In genomic region chr4:1347410-1347864, GRCh38 we compare ENCODE assay signal across 1 cellular context.
TF ChIP-seq lines count a peak whose summit lies in the region.

No MANE protein-coding gene starts in this region.

TF ChIP-seq in HepG2, 621 proteins besides CTCF, POLR2A, EP300 and RAD21 (continued from another document):
- no peak for TF ChIP-seq ZBTB26 (CRISPR knock-in tag; IDR thresholded peaks at IDR 0.05; ENCODE audit: borderline replicate concordance)
- TF ChIP-seq ZNF451 (CRISPR knock-in tag; IDR thresholded peaks at IDR 0.05) = no peak
- TF ChIP-seq ZNF496 (CRISPR knock-in tag; IDR thresholded peaks at IDR 0.05; ENCODE audit: insufficient replicate concordance) = no peak
- TF ChIP-seq ZNF580 (CRISPR knock-in tag; IDR thresholded peaks at IDR 0.05; ENCODE audit: borderline replicate concordance, low read depth) = peak; percentile 48
- TF ChIP-seq ZNF766 (CRISPR knock-in tag; IDR thresholded peaks at IDR 0.05; ENCODE audit: borderline replicate concordance) = no peak
- no peak for TF ChIP-seq ZBTB40 (IDR thresholded peaks at IDR 0.05)
- peak; percentile 47 for TF ChIP-seq ZBTB40 (CRISPR knock-in tag; IDR thresholded peaks at IDR 0.05)
- TF ChIP-seq SAFB2 (CRISPR knock-in tag; IDR thresholded peaks at IDR 0.05; ENCODE audit: borderline replicate concordance, low read depth) = no peak
- peak; percentile 90 for TF ChIP-seq AGO2 (optimal IDR thresholded peaks at IDR 0.05; ENCODE audit: low read depth, low read length)
- TF ChIP-seq SSRP1 (CRISPR knock-in tag; IDR thresholded peaks at IDR 0.05) = no peak
- TF ChIP-seq TBP (CRISPR knock-in tag; IDR thresholded peaks at IDR 0.05) = no peak
- TF ChIP-seq JUNB (CRISPR knock-in tag; IDR thresholded peaks at IDR 0.05; ENCODE audit: borderline replicate concordance) = no peak
